In genomic region chr1:59008599-59009347, GRCh38 we compare ENCODE assay signal across 14 cellular contexts.
DNase-seq lines count a peak whose midpoint lies in the region; ATAC-seq, FAIRE-seq and TF ChIP-seq lines count a peak whose summit lies in the region.
"Had no signal": no experiment of that assay in that cellular context is flagged by ENCODE, and none has a peak within 500 bp of the region (broad histone marks: within the 10 kb centered on the region; RNA-seq: fewer than 3 reads in every experiment).

No MANE protein-coding gene starts in this region.

- H3K36me3 Mint-ChIP-seq in IgD-negative memory B cell (no peaks in the 10 kb centered on the region), nephron (ENCODE audit: low read depth) (no peaks in the 10 kb centered on the region)
- H3K36me3 Mint-ChIP-seq: brain had no signal

- TF ChIP-seq EP300 in K562 (IDR thresholded peaks at IDR 0.05; ENCODE audit: low read length): no peak

- in situ Hi-C loops in K562 (cut with MboI): no loop called here

- H3K9me1 ChIP-seq in K562 (ENCODE audit: control insufficient read depth, insufficient read depth, low read length): no peaks in the 10 kb centered on the region

- H3K4me2 ChIP-seq in K562 (ENCODE audit: insufficient read depth, low read length): no peak overlapping the region

- no peaks in the 10 kb centered on the region for H3K27me3 ChIP-seq in BE2C
- H3K27me3 ChIP-seq in K562 (ENCODE audit: control insufficient read depth in 2 of 2, insufficient read depth in 2 of 2, low read length in 2 of 2): no peaks in the 10 kb centered on the region; a peak in 1 of 5 replicates
- H3K27me3 ChIP-seq: gastroesophageal sphincter, testis had no signal

- POLR2A ChIA-PET in K562 (lab: Yijun Ruan, JAX): no interaction called here

- 28% methylated on average over 8 of the region's 8 CpGs for WGBS in K562 (ENCODE audit: insufficient coverage, low coverage, missing lambda C conversion rate)

- H3K36me3 ChIP-seq in BE2C (no peaks in the 10 kb centered on the region), K562 (ENCODE audit: control insufficient read depth, insufficient read depth, low read length) (no peaks in the 10 kb centered on the region)
- H3K36me3 ChIP-seq: gastroesophageal sphincter had no signal

- no peak overlapping the region for H3K27ac ChIP-seq in K562 (ENCODE audit: extremely low read depth, low read depth, low read length)
- H3K27ac ChIP-seq: gastroesophageal sphincter had no signal

- DNase-seq in BE2C: peak; percentile 50
- DNase-seq in K562 (ENCODE audit: extremely low read depth in 1 of 4, low spot score in 3 of 4): peak in 2 of 4 experiments; percentile 37 to 65
- no peak for DNase-seq in dermis blood vessel endothelial cell
- DNase-seq in NCI-H2107 (lab: John Stamatoyannopoulos, UW): no peak
- no peak for DNase-seq in NCI-H146 (lab: John Stamatoyannopoulos, UW)
- DNase-seq in stimulated activated CD4-positive, alpha-beta T cell treated with anti-CD3 and anti-CD28 coated beads, Interleukin-1b, Interleukin-23, amount 100 ng/mL, for 48 hours: no peak
- DNase-seq: mucosa of descending colon, NCI-H1694 treated with DMSO at 0.1 percent for 48 hours had no signal

- BruUV-seq in K562 (replicated peaks; lab: Mats Ljungman, UMichigan): no TSS peak

- no peaks in the 10 kb centered on the region for H3K27me3 Mint-ChIP-seq in IgD-negative memory B cell
- H3K27me3 Mint-ChIP-seq in nephron (ENCODE audit: low read depth): no peaks in the 10 kb centered on the region
- H3K27me3 Mint-ChIP-seq: brain had no signal

- FAIRE-seq in K562 (lab: Jason Lieb, UNC): peak; percentile 67
- FAIRE-seq: RCC 7860 had no signal

- peak overlapping the region in 2 of 3 donors; percentile 61 to 84 for H3K27ac Mint-ChIP-seq in IgD-negative memory B cell
- peak overlapping the region; percentile 93 to 97 (median 94) for H3K27ac Mint-ChIP-seq in nephron

- H2AFZ ChIP-seq in K562 (ENCODE audit: low read depth, low read length): peak overlapping the region; percentile 85

- peak overlapping the region in 3 of 4 donors; percentile 33 to 52 (median 41) for H3K4me3 Mint-ChIP-seq in IgD-negative memory B cell
- no peak overlapping the region for H3K4me3 Mint-ChIP-seq in nephron
- H3K4me3 Mint-ChIP-seq: brain had no signal

- no peaks in the 10 kb centered on the region for H3K79me2 ChIP-seq in K562 (ENCODE audit: control insufficient read depth, insufficient read depth, low read length)

- ATAC-seq in K562: peak; percentile 87
- ATAC-seq: gastroesophageal sphincter, mucosa of descending colon had no signal

- no peaks in the 10 kb centered on the region for H4K20me1 ChIP-seq in K562 (replicated peaks; ENCODE audit: control insufficient read depth, insufficient read depth, low read length)

- no peak for TF ChIP-seq CTCF in BE2C (IDR thresholded peaks at IDR 0.05; ENCODE audit: low read depth, low read length)
- no peak for TF ChIP-seq CTCF in K562 (IDR thresholded peaks at IDR 0.05 in 2 of 3, conservative IDR thresholded peaks at IDR 0.05 in 1 of 3; ENCODE audit: insufficient read depth in 2 of 3, low read depth in 1 of 3, low read length in 3 of 3)
- TF ChIP-seq CTCF in nephron (IDR thresholded peaks at IDR 0.05; ENCODE audit: unreplicated experiment in 3 of 3): no peak

- H3K4me1 Mint-ChIP-seq in IgD-negative memory B cell (peaks cover 52 to 71% (median 64%) of the 10 kb centered on the region in 3 donors), nephron (peaks cover 55% of the 10 kb centered on the region)

- intact Hi-C loops in K562 (cut with micrococcal nuclease): loop anchor here (10.0 kb wide), 1 partner anchor 224 kb away; the partner anchor contains the start of gene JUN

- TF ChIP-seq RAD21 in K562 (CRISPR knock-in tag; conservative IDR thresholded peaks at IDR 0.05 in 1 of 2, IDR thresholded peaks at IDR 0.05 in 1 of 2): no peak

- H3K9me3 Mint-ChIP-seq in IgD-negative memory B cell (no peaks in the 10 kb centered on the region), nephron (no peaks in the 10 kb centered on the region)
- H3K9me3 Mint-ChIP-seq: brain had no signal

- H3K4me1 ChIP-seq in BE2C (peaks cover 5% of the 10 kb centered on the region), K562 (replicated peaks in 1 of 2; ENCODE audit: control insufficient read depth in 2 of 2, insufficient read depth in 2 of 2, low read length in 2 of 2) (peaks cover 9 to 10% of the 10 kb centered on the region in 2 experiments; a peak in 3 of 5 replicates)

- no peak overlapping the region for H3K9ac ChIP-seq in K562 (ENCODE audit: insufficient read depth in 1 of 2, low read depth in 2 of 2, low read length in 2 of 2)

- CTCF ChIA-PET in K562 (lab: Yijun Ruan, JAX; ENCODE audit: low intra/inter-chr PET ratio): no interaction called here

- no peaks in the 10 kb centered on the region for H3K9me3 ChIP-seq in BE2C
- no peaks in the 10 kb centered on the region for H3K9me3 ChIP-seq in K562 (replicated peaks; ENCODE audit: control insufficient read depth, insufficient read depth, low read depth, low read length)
- H3K9me3 ChIP-seq: gastroesophageal sphincter, mucosa of descending colon, testis had no signal

- TF ChIP-seq POLR2A in K562 (conservative IDR thresholded peaks at IDR 0.05): no peak

- H3K4me3 ChIP-seq in BE2C (ENCODE audit: low read depth, low read length): no peak overlapping the region
- no peak overlapping the region for H3K4me3 ChIP-seq in K562
- H3K4me3 ChIP-seq: gastroesophageal sphincter, mucosa of descending colon, testis had no signal

TF ChIP-seq in K562, 482 proteins besides CTCF, POLR2A, EP300 and RAD21 (continues in another document):
- TF ChIP-seq RNF219 (CRISPR knock-in tag; IDR thresholded peaks at IDR 0.05) (no peak), ZBTB1 (CRISPR knock-in tag; IDR thresholded peaks at IDR 0.05; ENCODE audit: borderline replicate concordance, low read depth) (no peak), ZNF282 (CRISPR knock-in tag; IDR thresholded peaks at IDR 0.05) (no peak), NFYB (IDR thresholded peaks at IDR 0.05; ENCODE audit: extremely low read depth, insufficient read length) (peak; percentile 54), CBFA2T3 (IDR thresholded peaks at IDR 0.05) (peak; percentile 33; the same call in 1 of the 2 replicates), RBM25 (IDR thresholded peaks at IDR 0.05; ENCODE audit: low read depth, low read length, severe bottlenecking) (peak; percentile 95), ZNF551 (CRISPR knock-in tag; IDR thresholded peaks at IDR 0.05) (no peak), HNRNPUL1 (IDR thresholded peaks at IDR 0.05; ENCODE audit: low read length) (no peak), COPS2 (conservative IDR thresholded peaks at IDR 0.05) (no peak), TAF7 (tag; IDR thresholded peaks at IDR 0.05) (no peak), ZFP36 (IDR thresholded peaks at IDR 0.05; ENCODE audit: low read depth, low read length, partially characterized antibody) (peak; percentile 88), HDGF (IDR thresholded peaks at IDR 0.05) (0 out of 2 replicates have a peak, but pooled peaks have one; percentile 74), ZNF280B (CRISPR knock-in tag; IDR thresholded peaks at IDR 0.05) (no peak)

Comparison
In these comparisons a context has a peak if more than half of its experiments do, and no peak if none do; other contexts are left out.
1. H3K4me3 Mint-ChIP-seq: peak in IgD-negative memory B cell (3 of 4); none in nephron (0 of 3).